8 cellular contexts compared by ENCODE assay signal in genomic region chr13:97975851-97976550, GRCh38. TPM values are rescaled to one million over a fixed set of nuclear protein-coding genes. Genes with fewer than 3 reads are reported as not detected.
DNase-seq lines count a peak whose midpoint lies in the region; ATAC-seq and TF ChIP-seq lines count a peak whose summit lies in the region.

No MANE protein-coding gene starts in this region.

- H3K4me3 Mint-ChIP-seq in naive B cell, result peak overlapping the region; percentile 86 to 94 (median 92)
- H3K4me3 Mint-ChIP-seq in stimulated activated memory B cell treated with anti-CD40 and anti-IgM and Interleukin-4, amounts not matched to agents 10 μg/mL and 1 μg/mL and 100 μg/mL, for 72 hours, result peak overlapping the region; percentile 95

- H3K36me3 ChIP-seq in KOPT-K1 (ENCODE audit: insufficient read depth, low read length) (peaks cover 5% of the 10 kb centered on the region; the same call in 1 of the 2 replicates), Peyer's patch (no peaks in the 10 kb centered on the region), fibroblast of lung (ENCODE audit: control insufficient read depth, insufficient read depth, low read length) (no peaks in the 10 kb centered on the region)

- H3K4me2 ChIP-seq in fibroblast of lung (ENCODE audit: extremely low read depth, insufficient read depth, low read length), result peak overlapping the region; percentile 93

- H3K27me3 ChIP-seq in Peyer's patch, result no peaks in the 10 kb centered on the region
- H3K27me3 ChIP-seq in fibroblast of lung (ENCODE audit: control insufficient read depth, insufficient read depth, low read length), result no peaks in the 10 kb centered on the region

- peak overlapping the region; percentile 44 to 98 (median 95) for H3K27ac Mint-ChIP-seq in naive B cell
- H3K27ac Mint-ChIP-seq in stimulated activated memory B cell treated with anti-CD40 and anti-IgM and Interleukin-4, amounts not matched to agents 10 μg/mL and 1 μg/mL and 100 μg/mL, for 72 hours, result peak overlapping the region; percentile 85

- H3K4me1 ChIP-seq in Peyer's patch (peaks cover 0 to 20% (median 3%) of the 10 kb centered on the region in 4 donors), fibroblast of lung (ENCODE audit: control insufficient read depth, extremely low read depth, insufficient read depth, low read length) (peaks cover 4% of the 10 kb centered on the region)

- H3K9me3 Mint-ChIP-seq in naive B cell, result no peaks in the 10 kb centered on the region
- H3K9me3 Mint-ChIP-seq in stimulated activated memory B cell treated with anti-CD40 and anti-IgM and Interleukin-4, amounts not matched to agents 10 μg/mL and 1 μg/mL and 100 μg/mL, for 72 hours, result no peaks in the 10 kb centered on the region

- H3K79me2 ChIP-seq in fibroblast of lung (ENCODE audit: control insufficient read depth, insufficient read depth, low read length), result peaks cover 41% of the 10 kb centered on the region

- peaks cover 0 to 8% (median 4%) of the 10 kb centered on the region in 3 donors for H3K27me3 Mint-ChIP-seq in naive B cell
- no peaks in the 10 kb centered on the region for H3K27me3 Mint-ChIP-seq in stimulated activated memory B cell treated with anti-CD40 and anti-IgM and Interleukin-4, amounts not matched to agents 10 μg/mL and 1 μg/mL and 100 μg/mL, for 72 hours

- H3K4me1 Mint-ChIP-seq in naive B cell, result peaks cover 15 to 25% (median 18%) of the 10 kb centered on the region in 3 donors
- peaks cover 11% of the 10 kb centered on the region for H3K4me1 Mint-ChIP-seq in stimulated activated memory B cell treated with anti-CD40 and anti-IgM and Interleukin-4, amounts not matched to agents 10 μg/mL and 1 μg/mL and 100 μg/mL, for 72 hours

- H4K20me1 ChIP-seq in fibroblast of lung (ENCODE audit: control insufficient read depth, extremely low read depth, insufficient read depth, low read length), result no peaks in the 10 kb centered on the region

- H3K9ac ChIP-seq in fibroblast of lung (ENCODE audit: insufficient read depth, low read length), result peak overlapping the region; percentile 90

- H3K9me3 ChIP-seq in KOPT-K1 (ENCODE audit: insufficient read depth, low read length, poor library complexity, severe bottlenecking) (no peaks in the 10 kb centered on the region), Peyer's patch (no peaks in the 10 kb centered on the region), fibroblast of lung (ENCODE audit: control insufficient read depth, insufficient read depth, low read depth, low read length) (no peaks in the 10 kb centered on the region)

- H3K27ac ChIP-seq in KOPT-K1 (ENCODE audit: low read depth, low read length, poor library complexity, severe bottlenecking) (peak overlapping the region; percentile 78), Peyer's patch (peak overlapping the region; percentile 93 to 98 (median 94)), fibroblast of lung (ENCODE audit: insufficient read depth, low read length) (peak overlapping the region; percentile 89)

- TF ChIP-seq POLR2A in Peyer's patch (IDR thresholded peaks at IDR 0.05), result peak; percentile 67 to 71

- H3K4me3 ChIP-seq in Peyer's patch (peak overlapping the region; percentile 92 to 99 (median 96)), fibroblast of lung (replicated peaks in 1 of 4; ENCODE audit: control extremely low read depth in 1 of 4, insufficient read depth in 1 of 4, low read depth in 3 of 4, low read length in 4 of 4) (peak overlapping the region; percentile 64 to 88 (median 75))

- peak in 3 of 6 experiments; percentile 5 to 30 (median 25) for TF ChIP-seq CTCF in Peyer's patch (IDR thresholded peaks at IDR 0.05)
- TF ChIP-seq CTCF in fibroblast of lung (conservative IDR thresholded peaks at IDR 0.05 in 1 of 2, IDR thresholded peaks at IDR 0.05 in 1 of 2; ENCODE audit: low read depth in 1 of 2, low read length in 2 of 2), result no peak

- DNase-seq in Daoy (ENCODE audit: low read depth), result peak; percentile 93
- peak; percentile 91 to 96 (median 94) for DNase-seq in Peyer's patch
- peak; percentile 70 to 84 for DNase-seq in activated T-helper 1 cell treated with anti-CD3 and anti-CD28 coated beads, Interleukin-2, amount 50 U/mL, for 16 hours (ENCODE audit: low read depth in 1 of 2, low spot score in 1 of 2)
- peak; percentile 82 to 83 for DNase-seq in fibroblast of lung (ENCODE audit: low read depth in 2 of 2)
- DNase-seq in naive B cell, result peak; percentile 90

- peaks cover 0 to 8% of the 10 kb centered on the region in 2 donors for H3K36me3 Mint-ChIP-seq in naive B cell
- no peaks in the 10 kb centered on the region for H3K36me3 Mint-ChIP-seq in stimulated activated memory B cell treated with anti-CD40 and anti-IgM and Interleukin-4, amounts not matched to agents 10 μg/mL and 1 μg/mL and 100 μg/mL, for 72 hours

- ATAC-seq in GM21825 (IDR thresholded peaks at IDR 0.05; ENCODE audit: unreplicated experiment), result peak; percentile 85
- ATAC-seq in naive B cell (ENCODE audit: low read depth in 2 of 2), result peak; percentile 89 to 90
- ATAC-seq in stimulated activated memory B cell treated with anti-CD40 and anti-IgM and Interleukin-4, amounts not matched to agents 10 μg/mL and 1 μg/mL and 100 μg/mL, for 72 hours, result peak; percentile 97

- H2AFZ ChIP-seq in fibroblast of lung (ENCODE audit: low read length), result peak overlapping the region; percentile 83

RNA-seq across cellular contexts. Expression of gene IPO5, which starts 22.5 kb away (rescaled TPM):
- total RNA-seq in Daoy (2014; rRNA removed; shearing (Covaris generic)), result 110 and 114 TPM in 2 replicates
- 100 to 1,000 TPM in 1 of 4 donors, 10 to 100 TPM in 3; 29.8 to 101 (median 42.1) TPM for total RNA-seq in Peyer's patch
- 222 and 240 TPM in 2 replicates for total RNA-seq in fibroblast of lung
- 147 and 152 TPM in 2 replicates for polyA plus RNA-seq in fibroblast of lung
- polyA plus RNA-seq in fibroblast of lung (2012), result 98.2 and 106 TPM in 2 replicates
- 61.2 and 70.8 TPM in 2 replicates for polyA minus RNA-seq in fibroblast of lung (ENCODE audit: low replicate concordance)
- polyA plus RNA-seq in naive B cell (ENCODE audit: low read depth in 6 of 6), result 10 to 100 TPM; 28.1 to 48.7 (median 31.5) TPM

Comparison
In these comparisons a context has a peak if more than half of its experiments do, and no peak if none do; other contexts are left out.
1. Peak in every context shown above with its lines: DNase-seq, ATAC-seq, H3K4me3 ChIP-seq and H3K27ac ChIP-seq.